In genomic region chrX:1108451-1109445, GRCh38 we compare ENCODE assay signal across 31 cellular contexts.
DNase-seq lines count a peak whose midpoint lies in the region; ATAC-seq, FAIRE-seq and TF ChIP-seq lines count a peak whose summit lies in the region.
"Had no signal": no experiment of that assay in that cellular context is flagged by ENCODE, and none has a peak within 500 bp of the region (broad histone marks: within the 10 kb centered on the region; RNA-seq: fewer than 3 reads in every experiment).

No MANE protein-coding gene starts in this region.

- H3K36me3 Mint-ChIP-seq in Calu3 (ENCODE audit: insufficient read depth, unreplicated experiment), result no peaks in the 10 kb centered on the region
- H3K36me3 Mint-ChIP-seq in stimulated activated memory B cell treated with anti-CD40 and anti-IgM and Interleukin-4, amounts not matched to agents 10 μg/mL and 1 μg/mL and 100 μg/mL, for 72 hours, result no peaks in the 10 kb centered on the region
- H3K36me3 Mint-ChIP-seq: memory B cell had no signal

- in situ Hi-C loops in GM12878 (cut with MboI), result no loop called here

- DNase-seq in GM12878 (ENCODE audit: low read depth, low spot score), result no peak
- DNase-seq in iPS-NIHi11 (ENCODE audit: low spot score), result peak; percentile 57
- DNase-seq in neuronal stem cell (ENCODE audit: low spot score), result peak; percentile 61
- DNase-seq in Calu3, result no peak
- no peak for DNase-seq in anterior cingulate cortex (lab: John Stamatoyannopoulos, UW)
- no peak for DNase-seq in T-helper 2 cell
- DNase-seq: activated CD4-positive, alpha-beta T cell treated with anti-CD3 and anti-CD28 coated beads, Interleukin-2, amount 10 ng/mL, durations not matched to agents 24 days and 14 days; activated naive CD4-positive, alpha-beta T cell treated with anti-CD3 and anti-CD28 coated beads for 36 hours; activated T-cell treated with anti-CD3 and anti-CD28 coated beads, Interleukin-2, amount 50 U/mL, for 4 hours; brain microvascular endothelial cell; DMS153; effector memory CD8-positive, alpha-beta T cell; foreskin fibroblast; NCI-H1694 treated with DMSO at 0.1 percent for 48 hours; NCI-H2171; NCI-H510A treated with DMSO at 0.1 percent for 48 hours; PC-9; SHP77 treated with DMSO at 0.1 percent for 48 hours; small intestine; stimulated activated CD4-positive, alpha-beta T cell treated with anti-CD3 and anti-CD28 coated beads, Interleukin-1b, Interleukin-23, amount 100 ng/mL, for 48 hours; T-helper 9 cell; trophoblast cell had no signal

- no peak overlapping the region for H3K4me2 ChIP-seq in GM12878 (ENCODE audit: control insufficient read depth, insufficient read depth)
- H3K4me2 ChIP-seq in neuronal stem cell (ENCODE audit: insufficient read depth, low read length, poor library complexity, severe bottlenecking), result peak overlapping the region; percentile 28
- H3K4me2 ChIP-seq: PC-9 had no signal

- H3K27me3 Mint-ChIP-seq in Calu3 (ENCODE audit: unreplicated experiment), result peaks cover 9% of the 10 kb centered on the region
- H3K27me3 Mint-ChIP-seq in stimulated activated memory B cell treated with anti-CD40 and anti-IgM and Interleukin-4, amounts not matched to agents 10 μg/mL and 1 μg/mL and 100 μg/mL, for 72 hours, result peaks cover 33% of the 10 kb centered on the region
- H3K27me3 Mint-ChIP-seq: effector memory CD8-positive, alpha-beta T cell had no signal

- peaks cover 9% of the 10 kb centered on the region for H3K9me3 Mint-ChIP-seq in Calu3 (ENCODE audit: low read depth, unreplicated experiment)
- peaks cover 23% of the 10 kb centered on the region for H3K9me3 Mint-ChIP-seq in stimulated activated memory B cell treated with anti-CD40 and anti-IgM and Interleukin-4, amounts not matched to agents 10 μg/mL and 1 μg/mL and 100 μg/mL, for 72 hours
- H3K9me3 Mint-ChIP-seq: activated T-cell treated with anti-CD3 and anti-CD28 coated beads, Interleukin-2, amount 50 U/mL, for 4 hours had no signal

- ATAC-seq in GM18511 (IDR thresholded peaks at IDR 0.05; ENCODE audit: unreplicated experiment) (peak; percentile 60), GM12878 (peak; percentile 66)
- ATAC-seq in stimulated activated memory B cell treated with anti-CD40 and anti-IgM and Interleukin-4, amounts not matched to agents 10 μg/mL and 1 μg/mL and 100 μg/mL, for 72 hours, result no peak
- ATAC-seq: activated T-cell treated with anti-CD3 and anti-CD28 coated beads, Interleukin-2, amount 50 U/mL, for 4 hours; effector memory CD8-positive, alpha-beta T cell; esophagus mucosa; left lobe of liver had no signal

- WGBS in GM12878 (ENCODE audit: insufficient coverage, insufficient replicate concordance, low lambda C conversion rate, missing lambda C conversion rate), result 19% methylated on average over 20 of the region's 22 CpGs
- WGBS in neuronal stem cell (ENCODE audit: extremely low coverage in 2 of 2, insufficient read length in 2 of 2, insufficient replicate concordance in 1 of 2), 2 donors, result no CpG with 5 or more reads among the region's 22 CpGs

- CTCF ChIA-PET in GM12878 (lab: Yijun Ruan, JAX), result no interaction called here
- CTCF ChIA-PET in Calu3 (lab: Charles Lee), result no interaction called here

- H4K91ac ChIP-seq in neuronal stem cell (ENCODE audit: low read depth, low read length, poor library complexity), result no peak overlapping the region

- no peak overlapping the region for H2BK15ac ChIP-seq in neuronal stem cell (ENCODE audit: low read length)

- H3K4me3 ChIP-seq in GM12878 (no peak overlapping the region), neuronal stem cell (ENCODE audit: low read length in 2 of 2) (no peak overlapping the region)
- H3K4me3 ChIP-seq: adrenal gland, PC-9 had no signal

- H3K79me1 ChIP-seq in neuronal stem cell (ENCODE audit: low read depth, low read length), result no peaks in the 10 kb centered on the region

- TF ChIP-seq EP300 in GM12878 (IDR thresholded peaks at IDR 0.05; ENCODE audit: borderline replicate concordance in 1 of 2, control insufficient read depth in 1 of 2, low read depth in 2 of 2, low read length in 2 of 2), result no peak

- no peak overlapping the region for H3K27ac Mint-ChIP-seq in Calu3 (ENCODE audit: unreplicated experiment)
- H3K27ac Mint-ChIP-seq in stimulated activated memory B cell treated with anti-CD40 and anti-IgM and Interleukin-4, amounts not matched to agents 10 μg/mL and 1 μg/mL and 100 μg/mL, for 72 hours, result no peak overlapping the region
- H3K27ac Mint-ChIP-seq: activated CD4-positive, alpha-beta T cell treated with anti-CD3 and anti-CD28 coated beads, Interleukin-2, amount 10 ng/mL, durations not matched to agents 24 days and 14 days; activated naive CD4-positive, alpha-beta T cell treated with anti-CD3 and anti-CD28 coated beads for 36 hours; effector memory CD8-positive, alpha-beta T cell; memory B cell had no signal

- no peaks in the 10 kb centered on the region for H4K20me1 ChIP-seq in GM12878 (ENCODE audit: control insufficient read depth, insufficient read depth)

- no peak overlapping the region for H2BK12ac ChIP-seq in neuronal stem cell (ENCODE audit: low read length)

- no peak overlapping the region for H3K14ac ChIP-seq in neuronal stem cell (ENCODE audit: low read length)

- peak overlapping the region; percentile 66 for H3K18ac ChIP-seq in neuronal stem cell (ENCODE audit: low read length)

- intact Hi-C loops in GM12878 (cut with micrococcal nuclease; ENCODE audit: unreplicated experiment), result no loop called here
- intact Hi-C loops in Calu3 (cut with micrococcal nuclease; ENCODE audit: unreplicated experiment), result no loop called here

- H3K4me1 Mint-ChIP-seq in Calu3 (ENCODE audit: low read depth, unreplicated experiment), result no peaks in the 10 kb centered on the region
- no peaks in the 10 kb centered on the region for H3K4me1 Mint-ChIP-seq in stimulated activated memory B cell treated with anti-CD40 and anti-IgM and Interleukin-4, amounts not matched to agents 10 μg/mL and 1 μg/mL and 100 μg/mL, for 72 hours

- FAIRE-seq in GM12878 (lab: Jason Lieb, UNC), result no peak
- FAIRE-seq: GM18507, small intestine had no signal

- no peak for TF ChIP-seq POLR2A in GM12878 (IDR thresholded peaks at IDR 0.05; ENCODE audit: low read depth, low read length)

- no peak for TF ChIP-seq RAD21 in GM12878 (IDR thresholded peaks at IDR 0.05; ENCODE audit: insufficient read depth, low read depth, low read length)

- H2BK120ac ChIP-seq in neuronal stem cell (ENCODE audit: low read depth, low read length), result no peak overlapping the region

- H3K23ac ChIP-seq in neuronal stem cell (ENCODE audit: low read depth, low read length, poor library complexity), result no peak overlapping the region

- BruUV-seq in GM12878 (replicated peaks; lab: Mats Ljungman, UMichigan) (no TSS peak), Calu3 (replicated peaks; lab: Mats Ljungman, UMichigan) (no TSS peak)

- no peak for TF ChIP-seq CTCF in GM12878 (IDR thresholded peaks at IDR 0.05 in 2 of 3, conservative IDR thresholded peaks at IDR 0.05 in 1 of 3; ENCODE audit: control insufficient read depth in 2 of 3, extremely low read depth in 1 of 3, insufficient read depth in 1 of 3, low read depth in 3 of 3, low read length in 3 of 3)
- no peak for TF ChIP-seq CTCF in Calu3 (IDR thresholded peaks at IDR 0.05; ENCODE audit: unreplicated experiment)

- no peaks in the 10 kb centered on the region for H3K36me3 ChIP-seq in GM12878 (ENCODE audit: control insufficient read depth in 2 of 2, insufficient read depth in 2 of 2, low read length in 1 of 2)
- H3K36me3 ChIP-seq in neuronal stem cell (replicated peaks in 1 of 2; ENCODE audit: control insufficient read depth in 2 of 2, insufficient read depth in 2 of 2, low read length in 2 of 2), result peaks cover 0 to 2% of the 10 kb centered on the region in 2 donors
- H3K36me3 ChIP-seq: adrenal gland, brain microvascular endothelial cell had no signal

- H2AFZ ChIP-seq in GM12878 (ENCODE audit: control insufficient read depth, low read depth, low read length) (no peak overlapping the region), neuronal stem cell (ENCODE audit: low read length) (peak overlapping the region; percentile 77)
- H2AFZ ChIP-seq: PC-9 had no signal

- SMC1A ChIA-PET in GM12878 (lab: Charles Lee; ENCODE audit: uncharacterized antibody, unreplicated experiment), result no interaction called here

- no peak overlapping the region for H2BK5ac ChIP-seq in neuronal stem cell (ENCODE audit: low read length)

- H3K4me1 ChIP-seq in GM12878 (ENCODE audit: control insufficient read depth, insufficient read depth, low read length) (no peaks in the 10 kb centered on the region; the same call in 1 of the 2 replicates), neuronal stem cell (ENCODE audit: control insufficient read depth in 2 of 2, insufficient read depth in 1 of 2, low read depth in 1 of 2, low read length in 2 of 2) (peaks cover 23 to 35% of the 10 kb centered on the region in 2 donors)
- H3K4me1 ChIP-seq: adrenal gland had no signal

- no peak overlapping the region for H3K4me3 Mint-ChIP-seq in Calu3 (ENCODE audit: low read depth, unreplicated experiment)
- no peak overlapping the region for H3K4me3 Mint-ChIP-seq in stimulated activated memory B cell treated with anti-CD40 and anti-IgM and Interleukin-4, amounts not matched to agents 10 μg/mL and 1 μg/mL and 100 μg/mL, for 72 hours
- H3K4me3 Mint-ChIP-seq: activated CD4-positive, alpha-beta T cell treated with anti-CD3 and anti-CD28 coated beads, Interleukin-2, amount 10 ng/mL, durations not matched to agents 24 days and 14 days; activated naive CD4-positive, alpha-beta T cell treated with anti-CD3 and anti-CD28 coated beads for 36 hours; activated T-cell treated with anti-CD3 and anti-CD28 coated beads, Interleukin-2, amount 50 U/mL, for 4 hours; effector memory CD8-positive, alpha-beta T cell; memory B cell had no signal

- POLR2A ChIA-PET in GM12878 (lab: Charles Lee), result no interaction called here

- no peak overlapping the region for H4K8ac ChIP-seq in neuronal stem cell (ENCODE audit: low read depth, low read length)

- H3K27me3 ChIP-seq in GM12878 (replicated peaks in 1 of 2; ENCODE audit: control insufficient read depth in 2 of 2, insufficient read depth in 2 of 2, low read length in 1 of 2) (no peaks in the 10 kb centered on the region), neuronal stem cell (ENCODE audit: control insufficient read depth in 3 of 3, insufficient read depth in 3 of 3, low read depth in 1 of 3, low read length in 3 of 3) (no peaks in the 10 kb centered on the region)
- H3K27me3 ChIP-seq: brain microvascular endothelial cell had no signal

- no peaks in the 10 kb centered on the region; the same call in 1 of the 3 replicates for H3K9me3 ChIP-seq in GM12878 (replicated peaks; ENCODE audit: control insufficient read depth, insufficient read depth, low read length)
- peaks cover 0 to 3% of the 10 kb centered on the region in 2 donors for H3K9me3 ChIP-seq in neuronal stem cell (replicated peaks in 1 of 2; ENCODE audit: control insufficient read depth in 2 of 2, insufficient read depth in 1 of 2, low read depth in 1 of 2, low read length in 2 of 2)
- H3K9me3 ChIP-seq: adrenal gland had no signal

- no peak overlapping the region for H2AK5ac ChIP-seq in neuronal stem cell (ENCODE audit: low read depth, low read length)

- RAD21 ChIA-PET in GM12878 (lab: Charles Lee; ENCODE audit: unreplicated experiment), result no interaction called here

- H3K79me2 ChIP-seq in GM12878 (ENCODE audit: control insufficient read depth, insufficient read depth, low read length), result no peaks in the 10 kb centered on the region

- no peak overlapping the region for H3K27ac ChIP-seq in GM12878 (ENCODE audit: control insufficient read depth, insufficient read depth)
- peak overlapping the region; percentile 87 for H3K27ac ChIP-seq in neuronal stem cell (replicated peaks; ENCODE audit: low read length)
- H3K27ac ChIP-seq: adrenal gland, brain microvascular endothelial cell, HL-60, PC-9, VCaP had no signal

- H3K4ac ChIP-seq in neuronal stem cell (ENCODE audit: low read length), result no peak overlapping the region

- H3K9ac ChIP-seq in GM12878 (ENCODE audit: control insufficient read depth, insufficient read depth, low read length) (no peak overlapping the region), neuronal stem cell (ENCODE audit: low read depth, low read length, poor library complexity) (no peak overlapping the region)

Comparison
In these comparisons a context has a peak if more than half of its experiments do, and no peak if none do; other contexts are left out.
1. DNase-seq: peak in iPS-NIHi11 (single experiment) and neuronal stem cell (single experiment); none in GM12878 (single experiment), Calu3 (single experiment), anterior cingulate cortex (0 of 58) and T-helper 2 cell (0 of 5).